ENCODE assay signal across 22 cellular contexts in genomic region chr12:33759279-33759678, GRCh38.
"Had no signal": no experiment of that assay in that cellular context is flagged by ENCODE, and none has a peak within 500 bp of the region (broad histone marks: within the 10 kb centered on the region; RNA-seq: fewer than 3 reads in every experiment).

No MANE protein-coding gene starts in this region.

- H3K36me3 ChIP-seq: ascending aorta, breast epithelium had no signal

- H3K9me3 ChIP-seq: ascending aorta, breast epithelium had no signal

- H3K4me1 ChIP-seq: ascending aorta, breast epithelium had no signal

- DNase-seq: activated CD4-positive, alpha-beta memory T cell treated with anti-CD3 and anti-CD28 coated beads, Interleukin-2, amount 10 ng/mL, durations not matched to agents 7 days and 5 days; activated CD4-positive, alpha-beta T cell treated with anti-CD3 and anti-CD28 coated beads for 36 hours; activated CD4-positive, alpha-beta T cell treated with anti-CD3 and anti-CD28 coated beads, Interleukin-2, amount 10 ng/mL, durations not matched to agents 24 days and 14 days; activated CD4-positive, alpha-beta T cell treated with anti-CD3 and anti-CD28 coated beads, Interleukin-2, amount 50 U/mL, for 4 hours; activated CD4-positive, CD25-positive, alpha-beta regulatory T cell; activated CD4-positive, CD25-positive, alpha-beta regulatory T cell treated with anti-CD3 and anti-CD28 coated beads, Interleukin-2, amount 50 U/mL, for 72 hours; activated CD8-positive, alpha-beta memory T cell treated with anti-CD3 and anti-CD28 coated beads, Interleukin-2, amount 50 U/mL, for 48 hours; activated gamma-delta T cell; activated naive CD4-positive, alpha-beta T cell; activated naive CD4-positive, alpha-beta T cell treated with anti-CD3 and anti-CD28 coated beads, Interleukin-2, amount 10 ng/mL, durations not matched to agents 7 days and 5 days; activated naive CD8-positive, alpha-beta T cell treated with anti-CD3 and anti-CD28 coated beads, Interleukin-2, amount 10 ng/mL, durations not matched to agents 7 days and 5 days; activated T-cell treated with anti-CD3 and anti-CD28 coated beads for 4 hours; activated T-cell treated with anti-CD3 and anti-CD28 coated beads, Interleukin-2, amount 50 U/mL, for 24 hours; activated T-cell treated with anti-CD3 and anti-CD28 coated beads, Interleukin-2, amount 50 U/mL, for 72 hours; cortex of kidney; dermis blood vessel endothelial cell; effector CD4-positive, alpha-beta T cell; foreskin fibroblast; head of caudate nucleus; T-helper 2 cell had no signal

- H3K27ac ChIP-seq: ascending aorta, breast epithelium had no signal

- H3K4me3 ChIP-seq: ascending aorta, breast epithelium had no signal

- H3K27me3 ChIP-seq: ascending aorta, breast epithelium had no signal
